ENCODE assay signal across 6 cellular contexts in the genomic region with DNA sequence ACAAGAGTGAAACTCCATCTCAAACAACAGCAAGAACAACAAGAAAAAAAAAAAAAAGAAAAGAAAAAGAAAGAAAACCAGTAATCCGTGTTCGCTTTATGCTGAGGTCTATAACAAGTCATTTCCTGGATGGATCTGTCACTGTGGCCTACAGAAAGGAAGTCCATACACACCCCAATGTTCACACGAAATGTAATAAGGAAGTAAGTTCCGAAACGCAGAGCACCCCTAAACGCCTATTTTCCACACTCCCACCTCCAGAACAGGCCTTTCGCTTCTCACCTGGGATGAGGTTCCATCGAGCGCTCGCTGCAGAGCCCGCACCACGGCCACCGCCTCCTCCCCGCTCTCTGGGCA. TPM values are rescaled to one million over a fixed set of nuclear protein-coding genes. Genes with fewer than 3 reads are reported as not detected.
DNase-seq lines count a peak whose midpoint lies in the region; ATAC-seq and TF ChIP-seq lines count a peak whose summit lies in the region.

No MANE protein-coding gene starts in this region.

- H3F3A ChIP-seq in GM23338 (replicated peaks; ENCODE audit: low read depth), result 0 out of 2 replicates have a peak, but pooled peaks cover 26% of the 10 kb centered on the region

- TF ChIP-seq CTCF in GM23338 (conservative IDR thresholded peaks at IDR 0.05; ENCODE audit: low read depth in 2 of 2) (no peak), RWPE2 (IDR thresholded peaks at IDR 0.05; ENCODE audit: poor library complexity, severe bottlenecking) (no peak), hepatocyte (IDR thresholded peaks at IDR 0.05; ENCODE audit: poor library complexity) (no peak), uterus (IDR thresholded peaks at IDR 0.05) (no peak)

- H3K9me3 Mint-ChIP-seq in GM23338, result peaks cover 22% of the 10 kb centered on the region

- peaks cover 4% of the 10 kb centered on the region for H3K27me3 Mint-ChIP-seq in GM23338 (ENCODE audit: insufficient read depth, low read depth, poor library complexity)

- intact Hi-C loops in uterus (cut with DNase I; ENCODE audit: low total_unique reads), result no loop called here

- H3K4me3 Mint-ChIP-seq in GM23338, result peak overlapping the region; percentile 99

- peak overlapping the region; percentile 98 for H3K27ac ChIP-seq in GM23338 (ENCODE audit: low read depth)
- peak overlapping the region; percentile 69 for H3K27ac ChIP-seq in RWPE2 (ENCODE audit: poor library complexity, severe bottlenecking)
- H3K27ac ChIP-seq in hepatocyte, result peak overlapping the region; percentile 93
- H3K27ac ChIP-seq in uterus, result peak overlapping the region; percentile 88 to 92

- H3K36me3 ChIP-seq in GM23338 (ENCODE audit: insufficient read depth), result peaks cover 24% of the 10 kb centered on the region
- peaks cover 42% of the 10 kb centered on the region for H3K36me3 ChIP-seq in RWPE2 (ENCODE audit: low read depth)
- no peaks in the 10 kb centered on the region for H3K36me3 ChIP-seq in hepatocyte (replicated peaks; ENCODE audit: insufficient read depth, low read depth)
- no peaks in the 10 kb centered on the region for H3K36me3 ChIP-seq in uterus

- WGBS in hepatocyte (ENCODE audit: low lambda C conversion rate, missing lambda C conversion rate), result 3% methylated on average over 14 of the region's 14 CpGs

- peaks cover 13% of the 10 kb centered on the region for H3K4me1 Mint-ChIP-seq in GM23338

- peak overlapping the region; percentile 100 for H3K27ac Mint-ChIP-seq in GM23338

- H3K4me2 ChIP-seq in GM23338, result peak overlapping the region; percentile 94
- peak overlapping the region; percentile 90 for H3K4me2 ChIP-seq in hepatocyte

- no peaks in the 10 kb centered on the region for H3K9me2 ChIP-seq in GM23338 (ENCODE audit: insufficient read depth)
- H3K9me2 ChIP-seq in hepatocyte (replicated peaks; ENCODE audit: insufficient read depth), result no peaks in the 10 kb centered on the region

- ATAC-seq in GM23338 (no peak), RWPE2 (ENCODE audit: low read depth) (peak; percentile 12; the same call in 2 of the 3 replicates), HG02798 (IDR thresholded peaks at IDR 0.05; ENCODE audit: poor library complexity, unreplicated experiment) (no peak)

- H3K27me3 ChIP-seq in GM23338 (ENCODE audit: insufficient read depth), result no peaks in the 10 kb centered on the region
- no peaks in the 10 kb centered on the region for H3K27me3 ChIP-seq in RWPE2 (ENCODE audit: insufficient read depth, poor library complexity, severe bottlenecking)
- no peaks in the 10 kb centered on the region for H3K27me3 ChIP-seq in hepatocyte
- no peaks in the 10 kb centered on the region for H3K27me3 ChIP-seq in uterus

- H4K20me1 ChIP-seq in GM23338 (replicated peaks; ENCODE audit: insufficient read depth) (peaks cover 24% of the 10 kb centered on the region), hepatocyte (ENCODE audit: insufficient read depth, poor library complexity, severe bottlenecking) (peaks cover 23% of the 10 kb centered on the region)

- H3K9me3 ChIP-seq in RWPE2 (ENCODE audit: severe bottlenecking) (peaks cover 7% of the 10 kb centered on the region), hepatocyte (ENCODE audit: low read depth) (peaks cover 2% of the 10 kb centered on the region), uterus (peaks cover 0 to 6% of the 10 kb centered on the region in 2 donors)

- H2AFZ ChIP-seq in GM23338 (peak overlapping the region; percentile 89), hepatocyte (peak overlapping the region; percentile 16)

- no peak for DNase-seq in GM23338 (ENCODE audit: low spot score)
- no peak for DNase-seq in RWPE2 (ENCODE audit: low spot score)
- DNase-seq in hepatocyte (ENCODE audit: low spot score), result no peak
- no peak for DNase-seq in uterus
- DNase-seq in DMS 273 (lab: John Stamatoyannopoulos, UW; ENCODE audit: unreplicated experiment), result no peak

- peaks cover 53% of the 10 kb centered on the region for H3K79me2 ChIP-seq in GM23338 (replicated peaks; ENCODE audit: insufficient read depth)
- H3K79me2 ChIP-seq in hepatocyte, result peaks cover 58% of the 10 kb centered on the region

- peaks cover 43% of the 10 kb centered on the region for H3K36me3 Mint-ChIP-seq in GM23338 (ENCODE audit: low read depth)

- no peak for TF ChIP-seq POLR2A in uterus (IDR thresholded peaks at IDR 0.05)

- H3K4me1 ChIP-seq in GM23338 (ENCODE audit: insufficient read depth) (peaks cover 18% of the 10 kb centered on the region; the same call in 1 of the 2 replicates), RWPE2 (ENCODE audit: insufficient read depth, poor library complexity, severe bottlenecking) (no peaks in the 10 kb centered on the region), hepatocyte (ENCODE audit: insufficient read depth) (peaks cover 14% of the 10 kb centered on the region), uterus (peaks cover 0 to 4% of the 10 kb centered on the region in 2 donors)

- H3K4me3 ChIP-seq in GM23338, result peak overlapping the region; percentile 85
- H3K4me3 ChIP-seq in RWPE2 (ENCODE audit: severe bottlenecking), result peak overlapping the region; percentile 78
- peak overlapping the region; percentile 41 for H3K4me3 ChIP-seq in hepatocyte
- peak overlapping the region; percentile 81 to 84 for H3K4me3 ChIP-seq in uterus

TF ChIP-seq in GM23338, 12 proteins besides CTCF, POLR2A, EP300 and RAD21 (continues in another document):
- TF ChIP-seq POLR2AphosphoS5 (IDR thresholded peaks at IDR 0.05; ENCODE audit: low read depth) (no peak), STAT1 (IDR thresholded peaks at IDR 0.05; ENCODE audit: unreplicated experiment) (no peak), NANOG (IDR thresholded peaks at IDR 0.05; ENCODE audit: borderline replicate concordance) (no peak), ZNF114 (CRISPR knock-in tag; IDR thresholded peaks at IDR 0.05) (no peak), ZNF331 (CRISPR knock-in tag; IDR thresholded peaks at IDR 0.05; ENCODE audit: low read depth) (no peak)
- TF ChIP-seq, protein P1, sequence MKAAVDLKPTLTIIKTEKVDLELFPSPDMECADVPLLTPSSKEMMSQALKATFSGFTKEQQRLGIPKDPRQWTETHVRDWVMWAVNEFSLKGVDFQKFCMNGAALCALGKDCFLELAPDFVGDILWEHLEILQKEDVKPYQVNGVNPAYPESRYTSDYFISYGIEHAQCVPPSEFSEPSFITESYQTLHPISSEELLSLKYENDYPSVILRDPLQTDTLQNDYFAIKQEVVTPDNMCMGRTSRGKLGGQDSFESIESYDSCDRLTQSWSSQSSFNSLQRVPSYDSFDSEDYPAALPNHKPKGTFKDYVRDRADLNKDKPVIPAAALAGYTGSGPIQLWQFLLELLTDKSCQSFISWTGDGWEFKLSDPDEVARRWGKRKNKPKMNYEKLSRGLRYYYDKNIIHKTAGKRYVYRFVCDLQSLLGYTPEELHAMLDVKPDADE (IDR thresholded peaks at IDR 0.05), result no peak
- TF ChIP-seq, protein P2, sequence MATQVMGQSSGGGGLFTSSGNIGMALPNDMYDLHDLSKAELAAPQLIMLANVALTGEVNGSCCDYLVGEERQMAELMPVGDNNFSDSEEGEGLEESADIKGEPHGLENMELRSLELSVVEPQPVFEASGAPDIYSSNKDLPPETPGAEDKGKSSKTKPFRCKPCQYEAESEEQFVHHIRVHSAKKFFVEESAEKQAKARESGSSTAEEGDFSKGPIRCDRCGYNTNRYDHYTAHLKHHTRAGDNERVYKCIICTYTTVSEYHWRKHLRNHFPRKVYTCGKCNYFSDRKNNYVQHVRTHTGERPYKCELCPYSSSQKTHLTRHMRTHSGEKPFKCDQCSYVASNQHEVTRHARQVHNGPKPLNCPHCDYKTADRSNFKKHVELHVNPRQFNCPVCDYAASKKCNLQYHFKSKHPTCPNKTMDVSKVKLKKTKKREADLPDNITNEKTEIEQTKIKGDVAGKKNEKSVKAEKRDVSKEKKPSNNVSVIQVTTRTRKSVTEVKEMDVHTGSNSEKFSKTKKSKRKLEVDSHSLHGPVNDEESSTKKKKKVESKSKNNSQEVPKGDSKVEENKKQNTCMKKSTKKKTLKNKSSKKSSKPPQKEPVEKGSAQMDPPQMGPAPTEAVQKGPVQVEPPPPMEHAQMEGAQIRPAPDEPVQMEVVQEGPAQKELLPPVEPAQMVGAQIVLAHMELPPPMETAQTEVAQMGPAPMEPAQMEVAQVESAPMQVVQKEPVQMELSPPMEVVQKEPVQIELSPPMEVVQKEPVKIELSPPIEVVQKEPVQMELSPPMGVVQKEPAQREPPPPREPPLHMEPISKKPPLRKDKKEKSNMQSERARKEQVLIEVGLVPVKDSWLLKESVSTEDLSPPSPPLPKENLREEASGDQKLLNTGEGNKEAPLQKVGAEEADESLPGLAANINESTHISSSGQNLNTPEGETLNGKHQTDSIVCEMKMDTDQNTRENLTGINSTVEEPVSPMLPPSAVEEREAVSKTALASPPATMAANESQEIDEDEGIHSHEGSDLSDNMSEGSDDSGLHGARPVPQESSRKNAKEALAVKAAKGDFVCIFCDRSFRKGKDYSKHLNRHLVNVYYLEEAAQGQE (IDR thresholded peaks at IDR 0.05; ENCODE audit: unreplicated experiment), result no peak

RNA-seq across cellular contexts. Expression of a gene that starts 0.7 kb away (rescaled TPM):
- total RNA-seq in GM23338 (2014; rRNA removed; shearing (Covaris generic)), result 26.9 and 29.2 TPM in 2 replicates
- 11.4 and 12.6 TPM in 2 replicates for polyA plus RNA-seq in GM23338 (2016; fragmentation: Nextera tagmentation; extraction: Ambion mirVana)
- 19.4 and 23.8 TPM in 2 replicates for total RNA-seq in hepatocyte
- 17.2 and 18.4 TPM in 2 replicates for polyA plus RNA-seq in hepatocyte
- total RNA-seq in uterus, result 10 to 100 TPM; 22.8 to 55.0 (median 43.3) TPM

RNA-seq across cellular contexts. Expression of a gene that starts 5.1 kb away (rescaled TPM):
- 10.2 and 13.4 TPM in 2 replicates for total RNA-seq in GM23338 (2014; rRNA removed; shearing (Covaris generic))
- polyA plus RNA-seq in GM23338 (2016; fragmentation: Nextera tagmentation; extraction: Ambion mirVana) (4.6 and 4.9 TPM in 2 replicates), hepatocyte (6.2 and 6.9 TPM in 2 replicates)
- total RNA-seq in hepatocyte (10.6 and 11.3 TPM in 2 replicates), uterus (10 to 100 TPM in 1 of 4 donors, 1 to 10 TPM in 3; 3.1 to 15.5 (median 9.2) TPM)

RNA-seq across cellular contexts. Expression of a gene that starts 26.6 kb away (rescaled TPM):
- 13.8 and 14.2 TPM in 2 replicates for total RNA-seq in GM23338 (2014; rRNA removed; shearing (Covaris generic))
- polyA plus RNA-seq in GM23338 (2016; fragmentation: Nextera tagmentation; extraction: Ambion mirVana), result 9.0 and 11.2 TPM in 2 replicates
- total RNA-seq in hepatocyte, result 7.0 and 11.3 TPM in 2 replicates
- polyA plus RNA-seq in hepatocyte, result 5.5 and 8.1 TPM in 2 replicates
- 10 to 100 TPM in 3 of 4 donors, 1 to 10 TPM in 1; 1.5 to 24.5 (median 16.8) TPM for total RNA-seq in uterus

RNA-seq across cellular contexts. Expression of a gene that starts 33.4 kb away (rescaled TPM):
- 1,703 and 1,870 TPM in 2 replicates for total RNA-seq in GM23338 (2014; rRNA removed; shearing (Covaris generic))
- 1,770 and 2,005 TPM in 2 replicates for polyA plus RNA-seq in GM23338 (2016; fragmentation: Nextera tagmentation; extraction: Ambion mirVana)
- 2,783 and 3,615 TPM in 2 replicates for total RNA-seq in hepatocyte
- polyA plus RNA-seq in hepatocyte, result 785 and 822 TPM in 2 replicates
- total RNA-seq in uterus, result 100 to 1,000 TPM; 135 to 598 (median 384) TPM

RNA-seq across cellular contexts. Expression of a gene that starts 52.6 kb away (rescaled TPM):
- 7.9 and 10.2 TPM in 2 replicates for total RNA-seq in GM23338 (2014; rRNA removed; shearing (Covaris generic))
- polyA plus RNA-seq in GM23338 (2016; fragmentation: Nextera tagmentation; extraction: Ambion mirVana) (4.9 and 7.7 TPM in 2 replicates), hepatocyte (3.7 and 4.4 TPM in 2 replicates)
- total RNA-seq in hepatocyte (6.3 and 7.2 TPM in 2 replicates), uterus (10 to 100 TPM in 1 of 4 donors, 1 to 10 TPM in 3; 1.3 to 22.6 (median 5.1) TPM)
